Comparison of ENCODE assay signal across 1 cellular context in genomic region chr16:28392054-28392453, GRCh38. TPM values are rescaled to one million over a fixed set of nuclear protein-coding genes. Genes with fewer than 3 reads are reported as not detected.
"Had no signal": no experiment of that assay in that cellular context is flagged by ENCODE, and none has a peak within 500 bp of the region (broad histone marks: within the 10 kb centered on the region; RNA-seq: fewer than 3 reads in every experiment).

No MANE protein-coding gene starts in this region.

RNA-seq across cellular contexts. Expression of gene NPIPB6, which starts 28.7 kb away (rescaled TPM):
- total RNA-seq: LHCN-M2 had no signal
